ENCODE assay signal across 30 cellular contexts in genomic region chr5:7039058-7039457, GRCh38.
"Had no signal": no experiment of that assay in that cellular context is flagged by ENCODE, and none has a peak within 500 bp of the region (broad histone marks: within the 10 kb centered on the region; RNA-seq: fewer than 3 reads in every experiment).

No MANE protein-coding gene starts in this region.

- H3K27ac ChIP-seq: body of pancreas, esophagus muscularis mucosa, foreskin keratinocyte, gastrocnemius medialis, heart right ventricle, WERI-Rb-1 had no signal

- H3K4me3 ChIP-seq: body of pancreas, esophagus muscularis mucosa, gastrocnemius medialis, heart right ventricle had no signal

- H3K36me3 ChIP-seq: esophagus muscularis mucosa, gastrocnemius medialis, heart right ventricle, WERI-Rb-1 had no signal

- DNase-seq: activated B cell treated with CpG ODN at 0.5 μM for 24 hours; activated CD4-positive, alpha-beta T cell treated with anti-CD3 and anti-CD28 coated beads for 48 hours; activated CD4-positive, alpha-beta T cell treated with anti-CD3 and anti-CD28 coated beads, Interleukin-2, amount 50 U/mL, for 1 hour; activated CD4-positive, alpha-beta T cell treated with anti-CD3 and anti-CD28 coated beads, Interleukin-2, amount 50 U/mL, for 48 hours; activated CD8-positive, alpha-beta memory T cell treated with anti-CD3 and anti-CD28 coated beads for 24 hours; activated CD8-positive, alpha-beta T cell treated with anti-CD3 and anti-CD28 coated beads for 36 hours; activated effector memory CD4-positive, alpha-beta T cell treated with Interleukin-2 at 50 U/mL for 16 hours; activated gamma-delta T cell treated with Interleukin-2 at 50 U/mL for 16 hours; activated naive CD4-positive, alpha-beta T cell treated with anti-CD3 and anti-CD28 coated beads, Interleukin-2, amount 50 U/mL, for 16 hours; activated naive CD4-positive, alpha-beta T cell treated with Interleukin-2 at 50 U/mL for 16 hours; activated T-cell treated with anti-CD3 and anti-CD28 coated beads, Interleukin-2, amount 50 U/mL, for 4 hours; amniotic stem cell; anterior cingulate cortex; body of pancreas; caudate nucleus; cortex of kidney; dermis blood vessel endothelial cell; effector CD4-positive, alpha-beta T cell; effector memory CD8-positive, alpha-beta T cell; erythroblast; foreskin keratinocyte; gastrocnemius medialis; glutamatergic neuron; heart right ventricle; T-helper 17 cell; T1000; WERI-Rb-1 had no signal

- H3K27me3 ChIP-seq: body of pancreas, foreskin keratinocyte, gastrocnemius medialis, heart right ventricle had no signal

- H3K4me1 ChIP-seq: body of pancreas, esophagus muscularis mucosa, foreskin keratinocyte, gastrocnemius medialis, heart right ventricle had no signal

- ATAC-seq: activated CD4-positive, CD25-positive, alpha-beta regulatory T cell treated with anti-CD3 and anti-CD28 coated beads, Interleukin-2, amount 50 U/mL, for 24 hours; activated CD8-positive, alpha-beta T cell treated with anti-CD3 and anti-CD28 coated beads for 36 hours; activated T-cell treated with anti-CD3 and anti-CD28 coated beads, Interleukin-2, amount 50 U/mL, for 4 hours; activated T-helper 17 cell treated with anti-CD3 and anti-CD28 coated beads, Interleukin-2, amount 50 U/mL, for 72 hours; body of pancreas; effector memory CD8-positive, alpha-beta T cell; foreskin keratinocyte; gastrocnemius medialis; heart right ventricle; T-helper 17 cell had no signal

- H3K9me3 ChIP-seq: body of pancreas, esophagus muscularis mucosa, gastrocnemius medialis had no signal
